32 cellular contexts compared by ENCODE assay signal in the genomic region with DNA sequence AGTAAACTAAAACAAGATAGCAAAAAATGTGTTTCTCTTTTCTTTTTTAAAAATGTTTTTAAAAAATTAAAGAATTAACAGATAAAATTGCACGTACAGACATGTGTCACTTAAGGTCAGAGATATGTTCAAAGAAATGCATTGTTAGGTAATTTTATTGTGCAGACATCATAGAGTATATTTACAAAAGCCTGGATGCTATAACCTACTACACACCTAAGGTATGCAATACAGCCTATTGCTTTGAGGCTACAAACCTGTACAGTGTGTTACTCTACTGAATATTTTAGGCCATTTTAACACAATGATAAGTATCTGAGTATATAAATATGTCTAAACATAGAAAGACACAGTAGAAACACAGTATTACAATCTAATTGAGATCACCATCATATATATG.
"Had no signal": no experiment of that assay in that cellular context is flagged by ENCODE, and none has a peak within 500 bp of the region (broad histone marks: within the 10 kb centered on the region; RNA-seq: fewer than 3 reads in every experiment).

No MANE protein-coding gene starts in this region.

- FAIRE-seq: astrocyte, TTC549 had no signal

- ATAC-seq: activated CD8-positive, alpha-beta T cell treated with anti-CD3 and anti-CD28 coated beads for 36 hours; activated naive CD4-positive, alpha-beta T cell treated with anti-CD3 and anti-CD28 coated beads, Interleukin-2, amount 50 U/mL, for 72 hours; activated T-cell treated with anti-CD3 and anti-CD28 coated beads, Interleukin-2, amount 50 U/mL, for 4 hours; activated T-cell treated with anti-CD3 and anti-CD28 coated beads, Interleukin-2, amount 50 U/mL, for 72 hours; activated T-helper 17 cell treated with anti-CD3 and anti-CD28 coated beads, Interleukin-2, amount 50 U/mL, for 72 hours; body of pancreas had no signal

- DNase-seq: activated B cell treated with CpG ODN at 0.5 μM for 24 hours; activated CD4-positive, alpha-beta memory T cell treated with anti-CD3 and anti-CD28 coated beads for 36 hours; activated CD4-positive, alpha-beta T cell treated with anti-CD3 and anti-CD28 coated beads for 4 hours; activated CD4-positive, alpha-beta T cell treated with anti-CD3 and anti-CD28 coated beads, Interleukin-2, amount 10 ng/mL, durations not matched to agents 24 days and 14 days; activated CD4-positive, alpha-beta T cell treated with anti-CD3 and anti-CD28 coated beads, Interleukin-2, amount 50 U/mL, for 1 hour; activated CD4-positive, alpha-beta T cell treated with anti-CD3 and anti-CD28 coated beads, Interleukin-2, amount 50 U/mL, for 4 hours; activated CD4-positive, CD25-positive, alpha-beta regulatory T cell treated with anti-CD3 and anti-CD28 coated beads, Interleukin-2, amount 50 U/mL, for 72 hours; activated CD8-positive, alpha-beta memory T cell treated with anti-CD3 and anti-CD28 coated beads, Interleukin-2, amount 50 U/mL, for 4 hours; activated CD8-positive, alpha-beta T cell treated with anti-CD3 and anti-CD28 coated beads for 36 hours; activated effector memory CD4-positive, alpha-beta T cell treated with anti-CD3 and anti-CD28 coated beads, Interleukin-2, amount 50 U/mL, for 16 hours; activated gamma-delta T cell treated with Interleukin-2 at 50 U/mL for 16 hours; activated naive CD4-positive, alpha-beta T cell; activated naive CD4-positive, alpha-beta T cell treated with anti-CD3 and anti-CD28 coated beads for 36 hours; activated naive CD4-positive, alpha-beta T cell treated with anti-CD3 and anti-CD28 coated beads, Interleukin-2, amount 50 U/mL, for 16 hours; activated naive CD8-positive, alpha-beta T cell treated with anti-CD3 and anti-CD28 coated beads for 36 hours; activated T-cell treated with anti-CD3 and anti-CD28 coated beads for 4 hours; activated T-cell treated with anti-CD3 and anti-CD28 coated beads, Interleukin-2, amount 50 U/mL, for 1 hour; activated T-cell treated with anti-CD3 and anti-CD28 coated beads, Interleukin-2, amount 50 U/mL, for 4 hours; activated T-cell treated with anti-CD3 and anti-CD28 coated beads, Interleukin-2, amount 50 U/mL, for 72 hours; adrenal gland; amniotic stem cell; aorta; body of pancreas; brain microvascular endothelial cell; central memory CD4-positive, alpha-beta T cell; T-helper 1 cell; T-helper 2 cell; T-helper 9 cell had no signal
